30 cellular contexts compared by ENCODE assay signal in the genomic region with DNA sequence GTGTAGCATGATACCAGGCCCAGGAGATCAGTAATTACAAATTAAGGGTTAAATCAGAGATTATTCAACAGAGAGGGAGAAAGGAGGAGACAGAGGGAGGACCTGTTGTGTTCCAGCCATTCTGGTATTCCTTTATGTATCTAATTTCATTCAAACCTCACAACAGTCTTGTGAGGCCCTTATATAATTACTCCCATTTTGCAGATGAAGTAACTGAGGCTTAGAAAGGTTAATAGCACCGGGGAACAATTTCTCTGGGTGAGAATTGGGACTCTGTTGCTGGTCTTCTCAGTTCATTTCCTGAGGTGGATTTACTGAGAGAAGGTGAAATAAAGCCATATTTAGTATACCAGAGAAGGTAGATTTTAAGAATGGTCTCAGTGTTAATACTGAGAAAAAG.
"Had no signal": no experiment of that assay in that cellular context is flagged by ENCODE, and none has a peak within 500 bp of the region (broad histone marks: within the 10 kb centered on the region; RNA-seq: fewer than 3 reads in every experiment).

No MANE protein-coding gene starts in this region.

- H3K9me3 ChIP-seq: ovary, psoas muscle, spleen, suprapubic skin, testis, tibial artery, transverse colon, upper lobe of right lung, uterus had no signal

- H3K4me1 ChIP-seq: parathyroid adenoma, psoas muscle, spleen, suprapubic skin, testis, tibial artery, transverse colon, upper lobe of right lung, uterus had no signal

- H3K27ac ChIP-seq: neural progenitor cell, ovary, parathyroid adenoma, psoas muscle, skin epidermis, spleen, suprapubic skin, testis, tibial artery, transverse colon, upper lobe of right lung, uterus had no signal

- H3K79me2 ChIP-seq: parathyroid adenoma had no signal

- H3K27me3 Mint-ChIP-seq: naive thymus-derived CD4-positive, alpha-beta T cell; stimulated activated naive CD8-positive, alpha-beta T cell treated with anti-CD3 and anti-CD28 coated beads, Interleukin-15, amount 100 ng/mL, for 72 hours; type B pancreatic cell had no signal

- H3K9ac ChIP-seq: neural progenitor cell, parathyroid adenoma had no signal

- ATAC-seq: naive thymus-derived CD4-positive, alpha-beta T cell; psoas muscle; right cardiac atrium; sciatic nerve; stimulated activated naive CD8-positive, alpha-beta T cell treated with anti-CD3 and anti-CD28 coated beads, Interleukin-15, amount 100 ng/mL, for 72 hours; stimulated activated naive CD8-positive, alpha-beta T cell treated with anti-CD3 and anti-CD28 coated beads, Interleukin-15, Interleukin-2, amounts not matched to agents 100 U/mL and 50 U/mL, for 24 hours; upper lobe of right lung had no signal

- H3K4me3 ChIP-seq: neural progenitor cell, ovary, psoas muscle, skin epidermis, smooth muscle cell, spleen, suprapubic skin, testis, tibial artery, transverse colon, upper lobe of right lung, uterus had no signal

- H3K4me2 ChIP-seq: neural progenitor cell, smooth muscle cell had no signal

- H3K27me3 ChIP-seq: neural progenitor cell, ovary, spleen, suprapubic skin, testis, tibial artery, transverse colon, upper lobe of right lung, uterus had no signal

- H3K4me3 Mint-ChIP-seq: naive thymus-derived CD4-positive, alpha-beta T cell; nephron; neural progenitor cell; stimulated activated naive CD8-positive, alpha-beta T cell treated with anti-CD3 and anti-CD28 coated beads, Interleukin-15, amount 100 ng/mL, for 72 hours; type B pancreatic cell had no signal

- DNase-seq: naive thymus-derived CD4-positive, alpha-beta T cell; occipital lobe; ovary; posterior cingulate gyrus; psoas muscle; right cardiac atrium; spleen; stimulated activated CD4-positive, alpha-beta T cell treated with anti-CD3 and anti-CD28 coated beads, Interleukin-12 subunit alpha, Interleukin-12 subunit beta, amount 100 ng/mL, for 4 hours; stimulated activated CD4-positive, alpha-beta T cell treated with anti-CD3 and anti-CD28 coated beads, Interleukin-1b, Interleukin-23, amount 100 ng/mL, for 48 hours; stimulated activated CD4-positive, alpha-beta T cell treated with anti-CD3 and anti-CD28 coated beads, Interleukin-4, amount 100 ng/mL, for 1 hour; stimulated activated CD4-positive, alpha-beta T cell treated with anti-CD3 and anti-CD28 coated beads, Interleukin-4, amount 100 ng/mL, for 4 hours; stimulated activated CD8-positive, alpha-beta memory T cell treated with anti-CD3 and anti-CD28 coated beads, Interleukin-4, amount 100 ng/mL, for 48 hours; stimulated activated naive CD4-positive, alpha-beta T cell; stimulated activated naive CD8-positive, alpha-beta T cell treated with anti-CD3 and anti-CD28 coated beads, Interleukin-15, amount 100 ng/mL, for 72 hours; stimulated activated naive CD8-positive, alpha-beta T cell treated with anti-CD3 and anti-CD28 coated beads, Interleukin-15, Interleukin-2, amounts not matched to agents 100 U/mL and 50 U/mL, for 24 hours; substantia nigra; testis; tibial artery; transverse colon; upper lobe of right lung; uterus had no signal

- H3K27ac Mint-ChIP-seq: naive thymus-derived CD4-positive, alpha-beta T cell; nephron; neural progenitor cell; progenitor cell of endocrine pancreas; stimulated activated naive CD8-positive, alpha-beta T cell treated with anti-CD3 and anti-CD28 coated beads, Interleukin-15, amount 100 ng/mL, for 72 hours; type B pancreatic cell had no signal

- H3K36me3 ChIP-seq: ovary, tibial artery, transverse colon, uterus had no signal

- H2AFZ ChIP-seq: neural progenitor cell, parathyroid adenoma had no signal
